Comparison of ENCODE assay signal across 8 cellular contexts in genomic region chr19:43798546-43799409, GRCh38. TPM values are rescaled to one million over a fixed set of nuclear protein-coding genes. Genes with fewer than 3 reads are reported as not detected.
DNase-seq lines count a peak whose midpoint lies in the region; ATAC-seq and TF ChIP-seq lines count a peak whose summit lies in the region.

No MANE protein-coding gene starts in this region.

- H3K4me3 Mint-ChIP-seq in activated T-helper 2 cell treated with anti-CD3 and anti-CD28 coated beads, Interferon-gamma antibody, Interleukin-2, Interleukin-4, amounts not matched to agents 10 μg/mL and 5 μg/mL and 100 μg/mL, durations not matched to agents 14 hours and 24 hours and 36 hours (ENCODE audit: low read depth): peak overlapping the region; percentile 67
- peak overlapping the region; percentile 74 for H3K4me3 Mint-ChIP-seq in osteocyte (ENCODE audit: unreplicated experiment)
- H3K4me3 Mint-ChIP-seq in endothelial cell (ENCODE audit: unreplicated experiment): no peak overlapping the region

- H3K36me3 ChIP-seq in gastroesophageal sphincter (no peaks in the 10 kb centered on the region), vagina (no peaks in the 10 kb centered on the region)

- ATAC-seq in gastroesophageal sphincter (peak; percentile 46), HG03095 (IDR thresholded peaks at IDR 0.05; ENCODE audit: unreplicated experiment) (no peak)

- peaks cover 13% of the 10 kb centered on the region for H3K27me3 Mint-ChIP-seq in activated T-helper 2 cell treated with anti-CD3 and anti-CD28 coated beads, Interferon-gamma antibody, Interleukin-2, Interleukin-4, amounts not matched to agents 10 μg/mL and 5 μg/mL and 100 μg/mL, durations not matched to agents 14 hours and 24 hours and 36 hours (ENCODE audit: low read depth)
- H3K27me3 Mint-ChIP-seq in osteocyte (ENCODE audit: unreplicated experiment) (peaks cover 39% of the 10 kb centered on the region), endothelial cell (ENCODE audit: unreplicated experiment) (peaks cover 27% of the 10 kb centered on the region)

- WGBS in gastroesophageal sphincter (ENCODE audit: low coverage in 1 of 2), 2 donors: 13 to 33% methylated on average over 8 to 33 of the region's 70 CpGs

- H3K4me3 ChIP-seq in gastroesophageal sphincter (peak overlapping the region; percentile 22 to 54), vagina (peak overlapping the region; percentile 42 to 44)

- H3K27me3 ChIP-seq in gastroesophageal sphincter (peaks cover 58% of the 10 kb centered on the region), vagina (no peaks in the 10 kb centered on the region)

- H3K9me3 ChIP-seq in gastroesophageal sphincter (no peaks in the 10 kb centered on the region), vagina (no peaks in the 10 kb centered on the region)

- H3K4me1 Mint-ChIP-seq in activated T-helper 2 cell treated with anti-CD3 and anti-CD28 coated beads, Interferon-gamma antibody, Interleukin-2, Interleukin-4, amounts not matched to agents 10 μg/mL and 5 μg/mL and 100 μg/mL, durations not matched to agents 14 hours and 24 hours and 36 hours (ENCODE audit: low read depth): peaks cover 8% of the 10 kb centered on the region
- peaks cover 7% of the 10 kb centered on the region for H3K4me1 Mint-ChIP-seq in osteocyte (ENCODE audit: unreplicated experiment)
- no peaks in the 10 kb centered on the region for H3K4me1 Mint-ChIP-seq in endothelial cell (ENCODE audit: unreplicated experiment)

- intact Hi-C loops in activated T-helper 2 cell treated with anti-CD3 and anti-CD28 coated beads, Interferon-gamma antibody, Interleukin-2, Interleukin-4, amounts not matched to agents 10 μg/mL and 5 μg/mL and 100 μg/mL, durations not matched to agents 14 hours and 24 hours and 36 hours (cut with micrococcal nuclease): no loop called here
- intact Hi-C loops in vagina (cut with DNase I): no loop called here

- TF ChIP-seq POLR2A in gastroesophageal sphincter (IDR thresholded peaks at IDR 0.05) (no peak), vagina (IDR thresholded peaks at IDR 0.05) (no peak)

- TF ChIP-seq CTCF in gastroesophageal sphincter (IDR thresholded peaks at IDR 0.05) (no peak), osteocyte (IDR thresholded peaks at IDR 0.05) (no peak), vagina (IDR thresholded peaks at IDR 0.05) (no peak), endothelial cell (IDR thresholded peaks at IDR 0.05; ENCODE audit: unreplicated experiment) (no peak)

- no peak for TF ChIP-seq EP300 in gastroesophageal sphincter (IDR thresholded peaks at IDR 0.05)

- DNase-seq in GM03348 (ENCODE audit: low spot score) (peak; percentile 41), NCI-H526 (lab: John Stamatoyannopoulos, UW) (peak; percentile 43 to 80), osteocyte (ENCODE audit: extremely low spot score, unreplicated experiment) (no peak), vagina (ENCODE audit: extremely low spot score in 2 of 2) (no peak), endothelial cell (ENCODE audit: low spot score) (no peak)
- no peak for DNase-seq in activated T-helper 2 cell treated with anti-CD3 and anti-CD28 coated beads, Interferon-gamma antibody, Interleukin-2, Interleukin-4, amounts not matched to agents 10 μg/mL and 5 μg/mL and 100 μg/mL, durations not matched to agents 14 hours and 24 hours and 36 hours (ENCODE audit: low spot score)

- H3K36me3 Mint-ChIP-seq in activated T-helper 2 cell treated with anti-CD3 and anti-CD28 coated beads, Interferon-gamma antibody, Interleukin-2, Interleukin-4, amounts not matched to agents 10 μg/mL and 5 μg/mL and 100 μg/mL, durations not matched to agents 14 hours and 24 hours and 36 hours (ENCODE audit: low read depth): no peaks in the 10 kb centered on the region
- H3K36me3 Mint-ChIP-seq in osteocyte (ENCODE audit: unreplicated experiment) (no peaks in the 10 kb centered on the region), endothelial cell (ENCODE audit: low read depth, unreplicated experiment) (no peaks in the 10 kb centered on the region)

- no peak overlapping the region for H3K27ac Mint-ChIP-seq in activated T-helper 2 cell treated with anti-CD3 and anti-CD28 coated beads, Interferon-gamma antibody, Interleukin-2, Interleukin-4, amounts not matched to agents 10 μg/mL and 5 μg/mL and 100 μg/mL, durations not matched to agents 14 hours and 24 hours and 36 hours
- H3K27ac Mint-ChIP-seq in osteocyte (ENCODE audit: unreplicated experiment): no peak overlapping the region
- no peak overlapping the region for H3K27ac Mint-ChIP-seq in endothelial cell (ENCODE audit: unreplicated experiment)

- peaks cover 3% of the 10 kb centered on the region for H3K9me3 Mint-ChIP-seq in activated T-helper 2 cell treated with anti-CD3 and anti-CD28 coated beads, Interferon-gamma antibody, Interleukin-2, Interleukin-4, amounts not matched to agents 10 μg/mL and 5 μg/mL and 100 μg/mL, durations not matched to agents 14 hours and 24 hours and 36 hours
- H3K9me3 Mint-ChIP-seq in osteocyte (ENCODE audit: unreplicated experiment) (no peaks in the 10 kb centered on the region), endothelial cell (ENCODE audit: unreplicated experiment) (no peaks in the 10 kb centered on the region)

- H3K4me1 ChIP-seq in gastroesophageal sphincter (peaks cover 0 to 14% (median 0%) of the 10 kb centered on the region in 3 donors), vagina (peaks cover 10% of the 10 kb centered on the region)

- H3K27ac ChIP-seq in gastroesophageal sphincter (peak overlapping the region in 1 of 4 donors; percentile 40), vagina (peak overlapping the region; percentile 48)

RNA-seq across cellular contexts. Expression of gene LYPD5, which starts 3.5 kb away (rescaled TPM):
- total RNA-seq in activated T-helper 2 cell treated with anti-CD3 and anti-CD28 coated beads, Interferon-gamma antibody, Interleukin-2, Interleukin-4, amounts not matched to agents 10 μg/mL and 5 μg/mL and 100 μg/mL, durations not matched to agents 14 hours and 24 hours and 36 hours: 0.14 and 0.41 TPM in 2 replicates
- total RNA-seq in gastroesophageal sphincter: 1 to 10 TPM; 3.1 to 9.8 (median 5.2) TPM
- not detected in 2 replicates for total RNA-seq in osteocyte
- total RNA-seq in vagina: 3.7 TPM
- total RNA-seq in endothelial cell (ENCODE audit: unreplicated experiment): not detected

RNA-seq across cellular contexts. Expression of gene KCNN4, which starts 18.0 kb away (rescaled TPM):
- 98.0 and 98.7 TPM in 2 replicates for total RNA-seq in activated T-helper 2 cell treated with anti-CD3 and anti-CD28 coated beads, Interferon-gamma antibody, Interleukin-2, Interleukin-4, amounts not matched to agents 10 μg/mL and 5 μg/mL and 100 μg/mL, durations not matched to agents 14 hours and 24 hours and 36 hours
- total RNA-seq in gastroesophageal sphincter: 1 to 10 TPM; 1.8 to 7.1 (median 3.4) TPM
- total RNA-seq in osteocyte: 0.64 and 1.5 TPM in 2 replicates
- total RNA-seq in vagina: 16.2 TPM
- total RNA-seq in endothelial cell (ENCODE audit: unreplicated experiment): 0.28 TPM

RNA-seq across cellular contexts. Expression of gene ZNF283, which starts 28.3 kb away (rescaled TPM):
- 3.6 and 4.6 TPM in 2 replicates for total RNA-seq in activated T-helper 2 cell treated with anti-CD3 and anti-CD28 coated beads, Interferon-gamma antibody, Interleukin-2, Interleukin-4, amounts not matched to agents 10 μg/mL and 5 μg/mL and 100 μg/mL, durations not matched to agents 14 hours and 24 hours and 36 hours
- total RNA-seq in gastroesophageal sphincter: 10 to 100 TPM in 3 of 4 donors, 1 to 10 TPM in 1; 9.6 to 11.4 (median 10.5) TPM
- 9.8 and 11.5 TPM in 2 replicates for total RNA-seq in osteocyte
- 7.9 TPM for total RNA-seq in vagina
- 9.3 TPM for total RNA-seq in endothelial cell (ENCODE audit: unreplicated experiment)

RNA-seq across cellular contexts. Expression of gene SMG9, which starts 44.0 kb away (rescaled TPM):
- 69.1 and 73.1 TPM in 2 replicates for total RNA-seq in activated T-helper 2 cell treated with anti-CD3 and anti-CD28 coated beads, Interferon-gamma antibody, Interleukin-2, Interleukin-4, amounts not matched to agents 10 μg/mL and 5 μg/mL and 100 μg/mL, durations not matched to agents 14 hours and 24 hours and 36 hours
- total RNA-seq in gastroesophageal sphincter (10 to 100 TPM in 3 of 4 donors, 1 to 10 TPM in 1; 8.9 to 25.9 (median 17.9) TPM), osteocyte (64.9 and 71.0 TPM in 2 replicates), vagina (56.5 TPM), endothelial cell (ENCODE audit: unreplicated experiment) (38.8 TPM)

Comparison
In these comparisons a context has a peak if more than half of its experiments do, and no peak if none do; other contexts are left out.
1. DNase-seq: peak in GM03348 (single experiment) and NCI-H526 (2 of 2); none in activated T-helper 2 cell treated with anti-CD3 and anti-CD28 coated beads, Interferon-gamma antibody, Interleukin-2, Interleukin-4, amounts not matched to agents 10 μg/mL and 5 μg/mL and 100 μg/mL, durations not matched to agents 14 hours and 24 hours and 36 hours (single experiment), osteocyte (single experiment), vagina (0 of 2) and endothelial cell (single experiment).